ENCODE assay signal across 8 cellular contexts in genomic region chr7:26686448-26686981, GRCh38.
DNase-seq lines count a peak whose midpoint lies in the region; ATAC-seq, FAIRE-seq and TF ChIP-seq lines count a peak whose summit lies in the region.

No MANE protein-coding gene starts in this region.

- WGBS in upper lobe of left lung, 2 donors, result 29 to 33% methylated on average over 2 of the region's 2 CpGs

- H3K36me3 ChIP-seq in ascending aorta (no peaks in the 10 kb centered on the region), upper lobe of left lung (no peaks in the 10 kb centered on the region)

- ATAC-seq in upper lobe of left lung (ENCODE audit: low FRiP score in 2 of 2) (peak in 1 of 2 donors; percentile 90), GM18502 (IDR thresholded peaks at IDR 0.05; ENCODE audit: poor library complexity, unreplicated experiment) (no peak), HG03097 (IDR thresholded peaks at IDR 0.05; ENCODE audit: low FRiP score, unreplicated experiment) (no peak)

- no peak for TF ChIP-seq POLR2A in upper lobe of left lung (IDR thresholded peaks at IDR 0.05)

- peak; percentile 93 for FAIRE-seq in A204.1 (lab: Jason Lieb, UNC)
- FAIRE-seq in islet of Langerhans (lab: Jason Lieb, UNC), result peak; percentile 95

- H3K27me3 ChIP-seq in ascending aorta, result no peaks in the 10 kb centered on the region
- H3K27me3 ChIP-seq in upper lobe of left lung, result no peaks in the 10 kb centered on the region

- intact Hi-C loops in ascending aorta (cut with DNase I), result loop anchor here (2.0 kb wide), 2 partner anchors 456 to 474 kb away; partner anchors contain the start of gene HOXA5

- no peak for TF ChIP-seq EP300 in upper lobe of left lung (IDR thresholded peaks at IDR 0.05)

- H3K27ac ChIP-seq in ascending aorta, result no peak overlapping the region
- H3K27ac ChIP-seq in upper lobe of left lung, result peak overlapping the region; percentile 15 to 63 (median 58)

- peak; percentile 66 for DNase-seq in NCI-H2171 treated with DMSO at 0.1 percent for 48 hours (lab: John Stamatoyannopoulos, UW)
- DNase-seq in ascending aorta (ENCODE audit: low spot score in 2 of 2), result peak in 1 of 2 donors; percentile 65
- no peak for DNase-seq in upper lobe of left lung

- no peaks in the 10 kb centered on the region for H3K4me1 ChIP-seq in ascending aorta
- peaks cover 27 to 30% (median 30%) of the 10 kb centered on the region in 4 donors for H3K4me1 ChIP-seq in upper lobe of left lung

- peak; percentile 44 for TF ChIP-seq CTCF in GM12873 (IDR thresholded peaks at IDR 0.05; ENCODE audit: insufficient read depth, low read depth, low read length, missing control alignments)
- TF ChIP-seq CTCF in ascending aorta (IDR thresholded peaks at IDR 0.05), result peak; percentile 55 to 70 (median 64)
- peak; percentile 40 to 60 (median 53) for TF ChIP-seq CTCF in upper lobe of left lung (IDR thresholded peaks at IDR 0.05)

- H3K4me3 ChIP-seq in ascending aorta (no peak overlapping the region), upper lobe of left lung (no peak overlapping the region)

- H3K9me3 ChIP-seq in ascending aorta (no peaks in the 10 kb centered on the region), upper lobe of left lung (no peaks in the 10 kb centered on the region)

Comparison
In these comparisons a context has a peak if more than half of its experiments do, and no peak if none do; other contexts are left out.
1. H3K27ac ChIP-seq: peak in upper lobe of left lung (4 of 4); none in ascending aorta (0 of 2).
2. Peak in every context shown above with its lines, with median percentiles within 50 percentile points of each other: CTCF ChIP-seq.